33 cellular contexts compared by ENCODE assay signal in the genomic region with DNA sequence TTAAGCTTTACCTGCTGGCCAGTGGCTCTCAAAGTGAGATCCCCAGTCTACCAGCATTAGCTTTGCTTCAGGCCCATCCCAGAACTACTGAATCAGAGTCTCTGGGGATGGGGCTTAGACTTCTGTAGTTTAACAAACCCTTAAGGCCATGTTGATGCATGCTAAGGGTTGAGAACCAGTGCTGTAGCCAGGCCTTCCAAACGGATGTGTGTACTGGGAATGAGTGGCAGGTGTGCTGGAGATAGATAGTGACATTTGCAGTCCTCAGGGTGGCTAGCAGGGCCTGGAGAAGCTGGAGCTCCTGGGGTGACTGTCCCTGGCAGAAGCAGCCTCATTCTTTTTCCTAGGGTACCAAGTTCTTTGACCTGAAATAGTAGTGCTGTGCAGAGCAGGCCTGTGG.
"Had no signal": no experiment of that assay in that cellular context is flagged by ENCODE, and none has a peak within 500 bp of the region (broad histone marks: within the 10 kb centered on the region; RNA-seq: fewer than 3 reads in every experiment).

No MANE protein-coding gene starts in this region.

- H3K4me3 Mint-ChIP-seq: activated CD4-positive, alpha-beta memory T cell treated with anti-CD3 and anti-CD28 coated beads, Interleukin-2, amount 10 ng/mL, durations not matched to agents 7 days and 5 days; activated CD8-positive, alpha-beta memory T cell treated with anti-CD3 and anti-CD28 coated beads, Interleukin-2, amount 10 ng/mL, durations not matched to agents 7 days and 5 days; activated naive CD4-positive, alpha-beta T cell treated with anti-CD3 and anti-CD28 coated beads, Interleukin-2, amount 50 U/mL, for 24 hours; activated naive CD8-positive, alpha-beta T cell treated with anti-CD3 and anti-CD28 coated beads, Interleukin-2, amount 10 ng/mL, durations not matched to agents 7 days and 5 days had no signal

- H3K36me3 ChIP-seq: ascending aorta, breast epithelium, SJCRH30, WERI-Rb-1 had no signal

- H3K9me3 ChIP-seq: ascending aorta, body of pancreas, breast epithelium, SJCRH30 had no signal

- H3K27ac ChIP-seq: ascending aorta, body of pancreas, breast epithelium, SJCRH30, SK-N-MC, WERI-Rb-1 had no signal

- DNase-seq: activated CD4-positive, alpha-beta memory T cell treated with anti-CD3 and anti-CD28 coated beads, Interleukin-2, amount 10 ng/mL, durations not matched to agents 7 days and 5 days; activated CD4-positive, alpha-beta T cell treated with anti-CD3 and anti-CD28 coated beads for 1 hour; activated CD4-positive, alpha-beta T cell treated with anti-CD3 and anti-CD28 coated beads for 48 hours; activated CD4-positive, CD25-positive, alpha-beta regulatory T cell; activated CD8-positive, alpha-beta memory T cell treated with anti-CD3 and anti-CD28 coated beads for 24 hours; activated CD8-positive, alpha-beta memory T cell treated with anti-CD3 and anti-CD28 coated beads, Interleukin-2, amount 10 ng/mL, durations not matched to agents 7 days and 5 days; activated CD8-positive, alpha-beta memory T cell treated with anti-CD3 and anti-CD28 coated beads, Interleukin-2, amount 50 U/mL, for 48 hours; activated effector memory CD4-positive, alpha-beta T cell treated with anti-CD3 and anti-CD28 coated beads, Interleukin-2, amount 50 U/mL, for 16 hours; activated naive CD4-positive, alpha-beta T cell; activated naive CD8-positive, alpha-beta T cell treated with anti-CD3 and anti-CD28 coated beads, Interleukin-2, amount 10 ng/mL, durations not matched to agents 7 days and 5 days; activated T-cell treated with anti-CD3 and anti-CD28 coated beads, Interleukin-2, amount 50 U/mL, for 48 hours; amygdala; body of pancreas; Karpas-422; KBM-7; NCI-H1048; NCI-H1436 treated with DMSO at 0.1 percent for 48 hours; NCI-H1694 treated with DMSO at 0.1 percent for 48 hours; NCI-H2029; NCI-H345; NCI-H524 treated with DMSO at 0.1 percent for 48 hours; SHP77; SJCRH30; SW 1271; T-helper 1 cell; T-helper 2 cell; T-helper 9 cell; WERI-Rb-1 had no signal

- H3K4me3 ChIP-seq: ascending aorta, body of pancreas, breast epithelium, SJCRH30, SK-N-MC had no signal

- H3K4me1 Mint-ChIP-seq: activated CD4-positive, alpha-beta memory T cell treated with anti-CD3 and anti-CD28 coated beads, Interleukin-2, amount 10 ng/mL, durations not matched to agents 7 days and 5 days; activated CD8-positive, alpha-beta memory T cell treated with anti-CD3 and anti-CD28 coated beads, Interleukin-2, amount 10 ng/mL, durations not matched to agents 7 days and 5 days; activated naive CD4-positive, alpha-beta T cell treated with anti-CD3 and anti-CD28 coated beads, Interleukin-2, amount 50 U/mL, for 24 hours; activated naive CD8-positive, alpha-beta T cell treated with anti-CD3 and anti-CD28 coated beads, Interleukin-2, amount 10 ng/mL, durations not matched to agents 7 days and 5 days had no signal

- ATAC-seq: activated CD8-positive, alpha-beta memory T cell treated with anti-CD3 and anti-CD28 coated beads, Interleukin-2, amount 10 ng/mL, durations not matched to agents 7 days and 5 days; body of pancreas; Panc1 had no signal

- H3K27me3 Mint-ChIP-seq: activated naive CD8-positive, alpha-beta T cell treated with anti-CD3 and anti-CD28 coated beads, Interleukin-2, amount 10 ng/mL, durations not matched to agents 7 days and 5 days had no signal

- H3K27ac Mint-ChIP-seq: activated CD4-positive, alpha-beta memory T cell treated with anti-CD3 and anti-CD28 coated beads, Interleukin-2, amount 10 ng/mL, durations not matched to agents 7 days and 5 days; activated CD8-positive, alpha-beta memory T cell treated with anti-CD3 and anti-CD28 coated beads, Interleukin-2, amount 10 ng/mL, durations not matched to agents 7 days and 5 days; activated naive CD4-positive, alpha-beta T cell treated with anti-CD3 and anti-CD28 coated beads, Interleukin-2, amount 50 U/mL, for 24 hours; activated naive CD8-positive, alpha-beta T cell treated with anti-CD3 and anti-CD28 coated beads, Interleukin-2, amount 10 ng/mL, durations not matched to agents 7 days and 5 days had no signal

- H3K27me3 ChIP-seq: ascending aorta, body of pancreas, breast epithelium, SJCRH30 had no signal

- H3K4me1 ChIP-seq: ascending aorta, body of pancreas, breast epithelium, SJCRH30 had no signal

- H3K9me3 Mint-ChIP-seq: activated CD4-positive, alpha-beta memory T cell treated with anti-CD3 and anti-CD28 coated beads, Interleukin-2, amount 10 ng/mL, durations not matched to agents 7 days and 5 days; activated naive CD4-positive, alpha-beta T cell treated with anti-CD3 and anti-CD28 coated beads, Interleukin-2, amount 50 U/mL, for 24 hours; activated naive CD8-positive, alpha-beta T cell treated with anti-CD3 and anti-CD28 coated beads, Interleukin-2, amount 10 ng/mL, durations not matched to agents 7 days and 5 days had no signal

- H3K36me3 Mint-ChIP-seq: activated CD8-positive, alpha-beta memory T cell treated with anti-CD3 and anti-CD28 coated beads, Interleukin-2, amount 10 ng/mL, durations not matched to agents 7 days and 5 days; activated naive CD4-positive, alpha-beta T cell treated with anti-CD3 and anti-CD28 coated beads, Interleukin-2, amount 50 U/mL, for 24 hours; activated naive CD8-positive, alpha-beta T cell treated with anti-CD3 and anti-CD28 coated beads, Interleukin-2, amount 10 ng/mL, durations not matched to agents 7 days and 5 days had no signal
